ENCODE assay signal across 1 cellular context in genomic region chr2:11872247-11872947, GRCh38.
A peak's percentile ranks its signal among the peaks of the same experiment; 100 is the strongest.
TF ChIP-seq lines count a peak whose summit lies in the region.

No MANE protein-coding gene starts in this region.

TF ChIP-seq in HepG2, 621 proteins besides CTCF, POLR2A, EP300 and RAD21 (continued from another document and continues in another):
- TF ChIP-seq, protein P1, sequence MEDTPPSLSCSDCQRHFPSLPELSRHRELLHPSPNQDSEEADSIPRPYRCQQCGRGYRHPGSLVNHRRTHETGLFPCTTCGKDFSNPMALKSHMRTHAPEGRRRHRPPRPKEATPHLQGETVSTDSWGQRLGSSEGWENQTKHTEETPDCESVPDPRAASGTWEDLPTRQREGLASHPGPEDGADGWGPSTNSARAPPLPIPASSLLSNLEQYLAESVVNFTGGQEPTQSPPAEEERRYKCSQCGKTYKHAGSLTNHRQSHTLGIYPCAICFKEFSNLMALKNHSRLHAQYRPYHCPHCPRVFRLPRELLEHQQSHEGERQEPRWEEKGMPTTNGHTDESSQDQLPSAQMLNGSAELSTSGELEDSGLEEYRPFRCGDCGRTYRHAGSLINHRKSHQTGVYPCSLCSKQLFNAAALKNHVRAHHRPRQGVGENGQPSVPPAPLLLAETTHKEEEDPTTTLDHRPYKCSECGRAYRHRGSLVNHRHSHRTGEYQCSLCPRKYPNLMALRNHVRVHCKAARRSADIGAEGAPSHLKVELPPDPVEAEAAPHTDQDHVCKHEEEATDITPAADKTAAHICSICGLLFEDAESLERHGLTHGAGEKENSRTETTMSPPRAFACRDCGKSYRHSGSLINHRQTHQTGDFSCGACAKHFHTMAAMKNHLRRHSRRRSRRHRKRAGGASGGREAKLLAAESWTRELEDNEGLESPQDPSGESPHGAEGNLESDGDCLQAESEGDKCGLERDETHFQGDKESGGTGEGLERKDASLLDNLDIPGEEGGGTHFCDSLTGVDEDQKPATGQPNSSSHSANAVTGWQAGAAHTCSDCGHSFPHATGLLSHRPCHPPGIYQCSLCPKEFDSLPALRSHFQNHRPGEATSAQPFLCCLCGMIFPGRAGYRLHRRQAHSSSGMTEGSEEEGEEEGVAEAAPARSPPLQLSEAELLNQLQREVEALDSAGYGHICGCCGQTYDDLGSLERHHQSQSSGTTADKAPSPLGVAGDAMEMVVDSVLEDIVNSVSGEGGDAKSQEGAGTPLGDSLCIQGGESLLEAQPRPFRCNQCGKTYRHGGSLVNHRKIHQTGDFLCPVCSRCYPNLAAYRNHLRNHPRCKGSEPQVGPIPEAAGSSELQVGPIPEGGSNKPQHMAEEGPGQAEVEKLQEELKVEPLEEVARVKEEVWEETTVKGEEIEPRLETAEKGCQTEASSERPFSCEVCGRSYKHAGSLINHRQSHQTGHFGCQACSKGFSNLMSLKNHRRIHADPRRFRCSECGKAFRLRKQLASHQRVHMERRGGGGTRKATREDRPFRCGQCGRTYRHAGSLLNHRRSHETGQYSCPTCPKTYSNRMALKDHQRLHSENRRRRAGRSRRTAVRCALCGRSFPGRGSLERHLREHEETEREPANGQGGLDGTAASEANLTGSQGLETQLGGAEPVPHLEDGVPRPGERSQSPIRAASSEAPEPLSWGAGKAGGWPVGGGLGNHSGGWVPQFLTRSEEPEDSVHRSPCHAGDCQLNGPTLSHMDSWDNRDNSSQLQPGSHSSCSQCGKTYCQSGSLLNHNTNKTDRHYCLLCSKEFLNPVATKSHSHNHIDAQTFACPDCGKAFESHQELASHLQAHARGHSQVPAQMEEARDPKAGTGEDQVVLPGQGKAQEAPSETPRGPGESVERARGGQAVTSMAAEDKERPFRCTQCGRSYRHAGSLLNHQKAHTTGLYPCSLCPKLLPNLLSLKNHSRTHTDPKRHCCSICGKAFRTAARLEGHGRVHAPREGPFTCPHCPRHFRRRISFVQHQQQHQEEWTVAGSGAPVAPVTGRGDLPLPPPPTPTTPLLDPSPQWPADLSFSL (CRISPR knock-in tag; IDR thresholded peaks at IDR 0.05): no peak
- TF ChIP-seq CREM (IDR thresholded peaks at IDR 0.05): no peak
- TF ChIP-seq CREM (CRISPR knock-in tag; IDR thresholded peaks at IDR 0.05): no peak
- TF ChIP-seq TRIM24 (CRISPR knock-in tag; IDR thresholded peaks at IDR 0.05): no peak
- TF ChIP-seq MIER2 (CRISPR knock-in tag; IDR thresholded peaks at IDR 0.05): no peak
- no peak for TF ChIP-seq ZNF83 (CRISPR knock-in tag; IDR thresholded peaks at IDR 0.05; ENCODE audit: borderline replicate concordance)
- no peak for TF ChIP-seq CCDC6 (CRISPR knock-in tag; IDR thresholded peaks at IDR 0.05)
- no peak for TF ChIP-seq MEF2D (CRISPR knock-in tag; IDR thresholded peaks at IDR 0.05)
- TF ChIP-seq ZNF674 (CRISPR knock-in tag; IDR thresholded peaks at IDR 0.05; ENCODE audit: low read depth): no peak
- no peak for TF ChIP-seq STAT5B (CRISPR knock-in tag; IDR thresholded peaks at IDR 0.05)
- TF ChIP-seq FOXA3 (CRISPR knock-in tag; IDR thresholded peaks at IDR 0.05): 0 out of 2 replicates have a peak, but pooled peaks have one; percentile 15
- no peak for TF ChIP-seq MEIS2 (CRISPR knock-in tag; IDR thresholded peaks at IDR 0.05)
- TF ChIP-seq ZBTB39 (CRISPR knock-in tag; IDR thresholded peaks at IDR 0.05): no peak
- TF ChIP-seq ZNF530 (CRISPR knock-in tag; IDR thresholded peaks at IDR 0.05; ENCODE audit: low read depth): no peak
- no peak for TF ChIP-seq KAT7 (CRISPR knock-in tag; IDR thresholded peaks at IDR 0.05; ENCODE audit: borderline replicate concordance)
- no peak for TF ChIP-seq ZBTB49 (CRISPR knock-in tag; IDR thresholded peaks at IDR 0.05; ENCODE audit: borderline replicate concordance)
- no peak for TF ChIP-seq SRSF9 (IDR thresholded peaks at IDR 0.05; ENCODE audit: borderline replicate concordance, insufficient read depth, low read depth, low read length, poor library complexity, severe bottlenecking)
- TF ChIP-seq ZFP36 (IDR thresholded peaks at IDR 0.05; ENCODE audit: borderline replicate concordance, low read depth, low read length, partially characterized antibody): no peak
- no peak for TF ChIP-seq NFE2 (CRISPR knock-in tag; IDR thresholded peaks at IDR 0.05)
- TF ChIP-seq ZNF484 (CRISPR knock-in tag; IDR thresholded peaks at IDR 0.05; ENCODE audit: borderline replicate concordance, low read depth): no peak
- TF ChIP-seq, protein P2, sequence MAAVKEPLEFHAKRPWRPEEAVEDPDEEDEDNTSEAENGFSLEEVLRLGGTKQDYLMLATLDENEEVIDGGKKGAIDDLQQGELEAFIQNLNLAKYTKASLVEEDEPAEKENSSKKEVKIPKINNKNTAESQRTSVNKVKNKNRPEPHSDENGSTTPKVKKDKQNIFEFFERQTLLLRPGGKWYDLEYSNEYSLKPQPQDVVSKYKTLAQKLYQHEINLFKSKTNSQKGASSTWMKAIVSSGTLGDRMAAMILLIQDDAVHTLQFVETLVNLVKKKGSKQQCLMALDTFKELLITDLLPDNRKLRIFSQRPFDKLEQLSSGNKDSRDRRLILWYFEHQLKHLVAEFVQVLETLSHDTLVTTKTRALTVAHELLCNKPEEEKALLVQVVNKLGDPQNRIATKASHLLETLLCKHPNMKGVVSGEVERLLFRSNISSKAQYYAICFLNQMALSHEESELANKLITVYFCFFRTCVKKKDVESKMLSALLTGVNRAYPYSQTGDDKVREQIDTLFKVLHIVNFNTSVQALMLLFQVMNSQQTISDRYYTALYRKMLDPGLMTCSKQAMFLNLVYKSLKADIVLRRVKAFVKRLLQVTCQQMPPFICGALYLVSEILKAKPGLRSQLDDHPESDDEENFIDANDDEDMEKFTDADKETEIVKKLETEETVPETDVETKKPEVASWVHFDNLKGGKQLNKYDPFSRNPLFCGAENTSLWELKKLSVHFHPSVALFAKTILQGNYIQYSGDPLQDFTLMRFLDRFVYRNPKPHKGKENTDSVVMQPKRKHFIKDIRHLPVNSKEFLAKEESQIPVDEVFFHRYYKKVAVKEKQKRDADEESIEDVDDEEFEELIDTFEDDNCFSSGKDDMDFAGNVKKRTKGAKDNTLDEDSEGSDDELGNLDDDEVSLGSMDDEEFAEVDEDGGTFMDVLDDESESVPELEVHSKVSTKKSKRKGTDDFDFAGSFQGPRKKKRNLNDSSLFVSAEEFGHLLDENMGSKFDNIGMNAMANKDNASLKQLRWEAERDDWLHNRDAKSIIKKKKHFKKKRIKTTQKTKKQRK (IDR thresholded peaks at IDR 0.05; ENCODE audit: low read length): no peak
- peak; percentile 45; the same call in 1 of the 2 replicates for TF ChIP-seq ZNF652 (CRISPR knock-in tag; IDR thresholded peaks at IDR 0.05; ENCODE audit: borderline replicate concordance, low read depth)
- TF ChIP-seq, protein P3, sequence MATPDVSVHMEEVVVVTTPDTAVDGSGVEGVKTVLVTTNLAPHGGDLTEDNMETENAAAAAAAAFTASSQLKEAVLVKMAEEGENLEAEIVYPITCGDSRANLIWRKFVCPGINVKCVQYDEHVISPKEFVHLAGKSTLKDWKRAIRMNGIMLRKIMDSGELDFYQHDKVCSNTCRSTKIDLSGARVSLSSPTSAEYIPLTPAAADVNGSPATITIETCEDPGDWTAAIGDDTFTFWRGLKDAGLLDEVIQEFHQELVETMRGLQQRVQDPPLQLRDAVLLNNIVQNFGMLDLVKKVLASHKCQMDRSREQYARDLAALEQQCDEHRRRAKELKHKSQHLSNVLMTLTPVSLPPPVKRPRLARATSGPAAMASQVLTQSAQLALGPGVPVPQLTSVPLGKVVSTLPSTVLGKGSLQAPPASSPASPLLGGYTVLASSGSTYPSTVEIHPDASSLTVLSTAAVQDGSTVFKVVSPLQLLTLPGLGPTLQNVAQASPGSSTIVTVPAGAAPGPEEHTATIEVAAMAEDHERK (CRISPR knock-in tag; IDR thresholded peaks at IDR 0.05; ENCODE audit: low read depth): no peak
- TF ChIP-seq ATF4 (CRISPR knock-in tag; IDR thresholded peaks at IDR 0.05): no peak
- TF ChIP-seq RXRA (CRISPR knock-in tag; IDR thresholded peaks at IDR 0.05): no peak
- no peak for TF ChIP-seq ZKSCAN5 (CRISPR knock-in tag; IDR thresholded peaks at IDR 0.05)
- no peak for TF ChIP-seq ATF7-NPFF (CRISPR knock-in tag; IDR thresholded peaks at IDR 0.05; ENCODE audit: low read depth)
- TF ChIP-seq HMGXB4 (CRISPR knock-in tag; IDR thresholded peaks at IDR 0.05; ENCODE audit: borderline replicate concordance in 1 of 2, low read depth in 1 of 2): no peak
- no peak for TF ChIP-seq BRD4 (CRISPR knock-in tag; IDR thresholded peaks at IDR 0.05)
- TF ChIP-seq, protein P4, sequence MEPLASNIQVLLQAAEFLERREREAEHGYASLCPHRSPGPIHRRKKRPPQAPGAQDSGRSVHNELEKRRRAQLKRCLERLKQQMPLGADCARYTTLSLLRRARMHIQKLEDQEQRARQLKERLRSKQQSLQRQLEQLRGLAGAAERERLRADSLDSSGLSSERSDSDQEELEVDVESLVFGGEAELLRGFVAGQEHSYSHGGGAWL (CRISPR knock-in tag; IDR thresholded peaks at IDR 0.05): no peak
- no peak for TF ChIP-seq RFX1 (IDR thresholded peaks at IDR 0.05)
- TF ChIP-seq EEA1 (CRISPR knock-in tag; IDR thresholded peaks at IDR 0.05; ENCODE audit: borderline replicate concordance): no peak
- TF ChIP-seq MAFF (IDR thresholded peaks at IDR 0.05; ENCODE audit: low read depth, low read length): peak; percentile 67
- no peak for TF ChIP-seq ZNF180 (CRISPR knock-in tag; IDR thresholded peaks at IDR 0.05; ENCODE audit: borderline replicate concordance, low read depth)
- TF ChIP-seq RBM39 (IDR thresholded peaks at IDR 0.05; ENCODE audit: low read depth, low read length, poor library complexity, severe bottlenecking): no peak
- TF ChIP-seq MBD4 (IDR thresholded peaks at IDR 0.05; ENCODE audit: borderline replicate concordance, low read length): no peak
- no peak for TF ChIP-seq CBX2 (IDR thresholded peaks at IDR 0.05; ENCODE audit: low read depth, low read length)
- no peak for TF ChIP-seq CBX2 (CRISPR knock-in tag; IDR thresholded peaks at IDR 0.05; ENCODE audit: low read depth)
- no peak for TF ChIP-seq IKZF1 (IDR thresholded peaks at IDR 0.05)
- TF ChIP-seq RFX3 (CRISPR knock-in tag; IDR thresholded peaks at IDR 0.05): no peak
- TF ChIP-seq ZBTB8A (CRISPR knock-in tag; IDR thresholded peaks at IDR 0.05; ENCODE audit: borderline replicate concordance, low read depth): no peak
